15 cellular contexts compared by ENCODE assay signal in the genomic region with DNA sequence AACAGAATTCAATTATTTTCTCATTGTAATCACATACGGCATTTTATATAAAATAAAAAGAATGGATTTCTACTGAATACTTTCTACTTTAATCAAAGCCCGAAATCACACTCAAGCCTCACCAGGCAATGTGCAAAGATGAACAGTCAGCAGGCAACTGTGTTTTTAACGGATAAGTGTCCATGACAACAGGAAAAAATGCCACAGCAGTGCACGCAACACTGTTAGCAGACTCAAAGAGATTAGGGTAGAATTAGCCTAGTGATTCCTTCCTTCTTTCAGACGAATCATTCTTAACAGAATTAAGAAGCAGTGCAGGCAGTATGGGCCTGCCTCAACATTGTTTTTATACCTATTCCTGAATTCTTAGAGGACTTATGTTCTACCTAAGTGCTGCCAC.
DNase-seq lines count a peak whose midpoint lies in the region; TF ChIP-seq lines count a peak whose summit lies in the region.
"Had no signal": no experiment of that assay in that cellular context is flagged by ENCODE, and none has a peak within 500 bp of the region (broad histone marks: within the 10 kb centered on the region; RNA-seq: fewer than 3 reads in every experiment).

No MANE protein-coding gene starts in this region.

- H3K27ac Mint-ChIP-seq in osteocyte (ENCODE audit: unreplicated experiment) = peak overlapping the region; percentile 20
- H3K27ac Mint-ChIP-seq in CD8-positive, alpha-beta memory T cell = no peak overlapping the region
- H3K27ac Mint-ChIP-seq: activated CD4-positive, alpha-beta memory T cell treated with anti-CD3 and anti-CD28 coated beads for 36 hours; activated naive CD4-positive, alpha-beta T cell treated with anti-CD3 and anti-CD28 coated beads for 36 hours had no signal

- no peak for TF ChIP-seq RAD21 in SK-N-SH (IDR thresholded peaks at IDR 0.05; ENCODE audit: low read length)

- H3K9ac ChIP-seq in GM23248 (peak overlapping the region; percentile 68), SK-N-SH (peak overlapping the region; percentile 27; the same call in 1 of the 2 replicates), colonic mucosa (ENCODE audit: low read depth in 2 of 2, low read length in 2 of 2) (no peak overlapping the region)

- POLR2A ChIA-PET in SK-N-SH (lab: Yijun Ruan, JAX) = no interaction called here
- POLR2A ChIA-PET in CD8-positive, alpha-beta memory T cell (lab: Charles Lee) = no interaction called here

- DNase-seq in GM23248 (peak; percentile 87), SK-N-SH (peak; percentile 22), fibroblast of peridontal ligament (ENCODE audit: extremely low read depth) (peak; percentile 52), osteocyte (ENCODE audit: extremely low spot score, unreplicated experiment) (no peak), colonic mucosa (no peak), mesenteric fat pad (ENCODE audit: low spot score) (no peak)
- DNase-seq in CD8-positive, alpha-beta memory T cell = no peak
- DNase-seq: activated CD4-positive, alpha-beta memory T cell treated with anti-CD3 and anti-CD28 coated beads for 36 hours; activated naive CD4-positive, alpha-beta T cell treated with anti-CD3 and anti-CD28 coated beads for 36 hours; Calu3; effector memory CD4-positive, alpha-beta T cell; mucosa of descending colon; NCI-H526 treated with DMSO at 0.1 percent for 48 hours; stimulated activated CD4-positive, alpha-beta T cell treated with anti-CD3 and anti-CD28 coated beads, Interleukin-12 subunit alpha, Interleukin-12 subunit beta, amount 100 ng/mL, for 4 hours; SW 1271 had no signal

- CTCF ChIA-PET in SK-N-SH (lab: Yijun Ruan, JAX) = no interaction called here
- CTCF ChIA-PET in CD8-positive, alpha-beta memory T cell (lab: Charles Lee) = no interaction called here

- no peaks in the 10 kb centered on the region for H3K9me3 Mint-ChIP-seq in osteocyte (ENCODE audit: unreplicated experiment)
- H3K9me3 Mint-ChIP-seq in CD8-positive, alpha-beta memory T cell = peaks cover 3 to 43% (median 6%) of the 10 kb centered on the region in 5 donors

- H3K27ac ChIP-seq in GM23248 (peak overlapping the region; percentile 78), SK-N-SH (ENCODE audit: low read depth in 2 of 2, low read length in 1 of 2) (peak overlapping the region; percentile 34 to 69), colonic mucosa (no peak overlapping the region)
- H3K27ac ChIP-seq in CD8-positive, alpha-beta memory T cell (ENCODE audit: low read depth, low read length) = no peak overlapping the region

- H3K4me2 ChIP-seq in GM23248 (ENCODE audit: unreplicated experiment) = peak overlapping the region; percentile 57
- no peak overlapping the region; the same call in 1 of the 2 replicates for H3K4me2 ChIP-seq in SK-N-SH

- H3K4me3 Mint-ChIP-seq in osteocyte (ENCODE audit: unreplicated experiment) = no peak overlapping the region
- H3K4me3 Mint-ChIP-seq in CD8-positive, alpha-beta memory T cell = no peak overlapping the region
- H3K4me3 Mint-ChIP-seq: activated CD4-positive, alpha-beta memory T cell treated with anti-CD3 and anti-CD28 coated beads for 36 hours; activated naive CD4-positive, alpha-beta T cell treated with anti-CD3 and anti-CD28 coated beads for 36 hours had no signal

- H3K36me3 Mint-ChIP-seq in osteocyte (ENCODE audit: unreplicated experiment) = no peaks in the 10 kb centered on the region
- no peaks in the 10 kb centered on the region for H3K36me3 Mint-ChIP-seq in CD8-positive, alpha-beta memory T cell
- H3K36me3 Mint-ChIP-seq: activated CD4-positive, alpha-beta memory T cell treated with anti-CD3 and anti-CD28 coated beads for 36 hours had no signal

- peaks cover 29% of the 10 kb centered on the region for H3K4me1 ChIP-seq in GM23248 (ENCODE audit: insufficient read depth)
- H3K4me1 ChIP-seq in SK-N-SH (ENCODE audit: control insufficient read depth in 1 of 2, insufficient read depth in 2 of 2, low read depth in 1 of 2, low read length in 1 of 2) = peaks cover 14% of the 10 kb centered on the region in 2 experiments; a peak in 3 of 4 replicates
- H3K4me1 ChIP-seq in CD8-positive, alpha-beta memory T cell (ENCODE audit: insufficient read depth, low read length) = no peaks in the 10 kb centered on the region
- no peaks in the 10 kb centered on the region for H3K4me1 ChIP-seq in colonic mucosa

- peaks cover 31% of the 10 kb centered on the region for H3K4me1 Mint-ChIP-seq in osteocyte (ENCODE audit: unreplicated experiment)
- no peaks in the 10 kb centered on the region for H3K4me1 Mint-ChIP-seq in CD8-positive, alpha-beta memory T cell

- H3K4me3 ChIP-seq in GM23248 = no peak overlapping the region
- H3K4me3 ChIP-seq in SK-N-SH (ENCODE audit: low read depth in 2 of 2, low read length in 1 of 2) = no peak overlapping the region
- no peak overlapping the region for H3K4me3 ChIP-seq in CD8-positive, alpha-beta memory T cell (ENCODE audit: low read length)
- no peak overlapping the region for H3K4me3 ChIP-seq in colonic mucosa
- H3K4me3 ChIP-seq: mucosa of descending colon had no signal

- H3K36me3 ChIP-seq in GM23248 (ENCODE audit: low read depth) = no peaks in the 10 kb centered on the region
- peaks cover 0 to 17% of the 10 kb centered on the region in 2 experiments for H3K36me3 ChIP-seq in SK-N-SH (replicated peaks in 1 of 2; ENCODE audit: control insufficient read depth in 1 of 2, insufficient read depth in 2 of 2, low read length in 1 of 2)
- H3K36me3 ChIP-seq in CD8-positive, alpha-beta memory T cell (ENCODE audit: insufficient read depth, low read length) = no peaks in the 10 kb centered on the region
- H3K36me3 ChIP-seq in colonic mucosa = no peaks in the 10 kb centered on the region

- H3K9me3 ChIP-seq in GM23248 (ENCODE audit: low read depth) (no peaks in the 10 kb centered on the region), SK-N-SH (no peaks in the 10 kb centered on the region), colonic mucosa (no peaks in the 10 kb centered on the region)
- no peaks in the 10 kb centered on the region for H3K9me3 ChIP-seq in CD8-positive, alpha-beta memory T cell (ENCODE audit: low read length)
- H3K9me3 ChIP-seq: mucosa of descending colon had no signal

- TF ChIP-seq CTCF in SK-N-SH (IDR thresholded peaks at IDR 0.05) (no peak), osteocyte (IDR thresholded peaks at IDR 0.05) (no peak), colonic mucosa (IDR thresholded peaks at IDR 0.05) (no peak)

- intact Hi-C loops in colonic mucosa (cut with DNase I) = no loop called here

- H3F3A ChIP-seq in GM23248 (ENCODE audit: insufficient read depth) (peaks cover 45% of the 10 kb centered on the region; the same call in 1 of the 2 replicates), SK-N-SH (replicated peaks; ENCODE audit: insufficient read depth) (no peaks in the 10 kb centered on the region)

- H4K20me1 ChIP-seq in GM23248 (ENCODE audit: insufficient read depth) = no peaks in the 10 kb centered on the region
- peaks cover 51% of the 10 kb centered on the region for H4K20me1 ChIP-seq in SK-N-SH (ENCODE audit: insufficient read depth)

- H3K27me3 ChIP-seq in GM23248 (replicated peaks; ENCODE audit: insufficient read depth) (no peaks in the 10 kb centered on the region), SK-N-SH (ENCODE audit: insufficient read depth) (no peaks in the 10 kb centered on the region), colonic mucosa (no peaks in the 10 kb centered on the region)
- no peaks in the 10 kb centered on the region for H3K27me3 ChIP-seq in CD8-positive, alpha-beta memory T cell (ENCODE audit: insufficient read depth, low read length, poor library complexity, severe bottlenecking)

- TF ChIP-seq EP300 in SK-N-SH (IDR thresholded peaks at IDR 0.05; ENCODE audit: borderline replicate concordance in 1 of 2, low read depth in 1 of 2, low read length in 1 of 2) = no peak

- H3K79me2 ChIP-seq in GM23248 (ENCODE audit: insufficient read depth) = peaks cover 90% of the 10 kb centered on the region
- H3K79me2 ChIP-seq in SK-N-SH (ENCODE audit: insufficient read depth) = peaks cover 98% of the 10 kb centered on the region

- 43% methylated on average over 5 of the region's 5 CpGs for WGBS in GM23248 (ENCODE audit: low coverage in 1 of 2, low lambda C conversion rate in 2 of 2, missing lambda C conversion rate in 2 of 2), 2 experiments
- WGBS in SK-N-SH (ENCODE audit: low lambda C conversion rate) = 56% methylated on average over 5 of the region's 5 CpGs

- no peak overlapping the region for H2AFZ ChIP-seq in GM23248
- H2AFZ ChIP-seq in SK-N-SH (ENCODE audit: low read depth) = no peak overlapping the region

- in situ Hi-C loops in GM23248 (cut with MboI) = no loop called here

- H3K9me2 ChIP-seq in GM23248 (ENCODE audit: insufficient read depth) (no peaks in the 10 kb centered on the region), SK-N-SH (no peaks in the 10 kb centered on the region)

- H3K27me3 Mint-ChIP-seq in osteocyte (ENCODE audit: unreplicated experiment) = no peaks in the 10 kb centered on the region
- H3K27me3 Mint-ChIP-seq in CD8-positive, alpha-beta memory T cell = no peaks in the 10 kb centered on the region
- H3K27me3 Mint-ChIP-seq: activated CD4-positive, alpha-beta memory T cell treated with anti-CD3 and anti-CD28 coated beads for 36 hours had no signal

TF ChIP-seq in SK-N-SH, 30 proteins besides CTCF, POLR2A, EP300 and RAD21 (continues in another document):
- TF ChIP-seq GATA2 (CRISPR knock-in tag; IDR thresholded peaks at IDR 0.05) = no peak
- TF ChIP-seq CHD2 (IDR thresholded peaks at IDR 0.05; ENCODE audit: low read length, partially characterized antibody) = no peak
- no peak for TF ChIP-seq YY1 (IDR thresholded peaks at IDR 0.05; ENCODE audit: low read depth)
- no peak for TF ChIP-seq NFIC (IDR thresholded peaks at IDR 0.05; ENCODE audit: borderline replicate concordance)
- TF ChIP-seq, protein P1, sequence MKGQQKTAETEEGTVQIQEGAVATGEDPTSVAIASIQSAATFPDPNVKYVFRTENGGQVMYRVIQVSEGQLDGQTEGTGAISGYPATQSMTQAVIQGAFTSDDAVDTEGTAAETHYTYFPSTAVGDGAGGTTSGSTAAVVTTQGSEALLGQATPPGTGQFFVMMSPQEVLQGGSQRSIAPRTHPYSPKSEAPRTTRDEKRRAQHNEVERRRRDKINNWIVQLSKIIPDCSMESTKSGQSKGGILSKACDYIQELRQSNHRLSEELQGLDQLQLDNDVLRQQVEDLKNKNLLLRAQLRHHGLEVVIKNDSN (IDR thresholded peaks at IDR 0.05; ENCODE audit: borderline replicate concordance, low read depth) = no peak
- no peak for TF ChIP-seq NRF1 (IDR thresholded peaks at IDR 0.05; ENCODE audit: low read depth, low read length)
- no peak for TF ChIP-seq TCF12 (IDR thresholded peaks at IDR 0.05)
- TF ChIP-seq GABPA (IDR thresholded peaks at IDR 0.05; ENCODE audit: low read depth) = no peak

Comparison
In these comparisons a context has a peak if more than half of its experiments do, and no peak if none do; other contexts are left out.
1. DNase-seq: peak in GM23248 (single experiment), SK-N-SH (single experiment) and fibroblast of peridontal ligament (single experiment); none in osteocyte (single experiment), CD8-positive, alpha-beta memory T cell (0 of 5), colonic mucosa (single experiment) and mesenteric fat pad (single experiment).
2. H3K27ac ChIP-seq: peak in GM23248 (single experiment) and SK-N-SH (2 of 2); none in CD8-positive, alpha-beta memory T cell (single experiment) and colonic mucosa (single experiment).
3. H3K9ac ChIP-seq: peak in GM23248 (single experiment) and SK-N-SH (single experiment); none in colonic mucosa (0 of 2).